ENCODE assay signal across 8 cellular contexts in the genomic region with DNA sequence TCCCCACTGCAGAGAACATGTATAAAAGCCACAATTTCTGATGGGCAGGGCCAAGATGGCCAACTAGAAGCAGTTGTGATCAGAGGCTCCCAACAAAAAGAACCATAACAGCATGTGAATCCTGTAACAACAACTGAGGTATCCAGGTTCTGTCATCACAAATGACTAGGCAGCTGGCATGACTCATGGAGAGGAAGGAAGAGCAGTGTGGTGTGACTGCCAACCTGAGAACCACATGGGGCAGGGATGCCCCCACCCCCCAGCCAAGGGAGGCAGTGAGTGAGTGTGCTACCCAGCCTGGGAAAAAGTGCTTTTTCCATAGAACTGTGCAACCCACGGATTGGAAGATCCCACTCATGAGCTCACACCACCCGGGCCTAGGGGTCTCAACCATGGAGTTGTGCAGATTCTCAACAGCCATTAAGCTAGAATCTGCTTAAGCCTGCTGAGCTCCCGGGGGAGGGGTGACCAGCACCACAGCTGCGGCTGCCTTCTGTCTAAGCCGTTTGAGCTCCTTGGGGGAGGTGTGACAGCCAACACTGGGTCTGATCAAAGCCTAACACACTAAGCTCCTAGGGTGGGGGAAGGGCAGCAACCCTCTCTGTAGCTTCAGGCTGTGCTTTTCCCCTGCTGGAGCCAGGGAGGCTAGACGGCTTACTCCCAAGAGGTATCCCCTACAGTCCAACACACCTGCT.
DNase-seq lines count a peak whose midpoint lies in the region; ATAC-seq lines count a peak whose summit lies in the region.

No MANE protein-coding gene starts in this region.

- H3K9me3 Mint-ChIP-seq in central memory CD8-positive, alpha-beta T cell, result no peaks in the 10 kb centered on the region

- no peak overlapping the region for H3K4me3 Mint-ChIP-seq in central memory CD8-positive, alpha-beta T cell

- intact Hi-C loops in posterior vena cava (cut with DNase I), result no loop called here

- peak; percentile 12 for DNase-seq in RKO (ENCODE audit: low spot score)
- peak; percentile 14 for DNase-seq in central memory CD8-positive, alpha-beta T cell (ENCODE audit: low spot score in 2 of 2)
- peak; percentile 27 to 39 for DNase-seq in stimulated activated CD8-positive, alpha-beta memory T cell treated with anti-CD3 and anti-CD28 coated beads, Interleukin-15, amount 100 ng/mL, for 48 hours (ENCODE audit: low read depth in 2 of 2)
- no peak for DNase-seq in posterior vena cava (ENCODE audit: low spot score)
- DNase-seq in cerebellar nuclear complex (lab: John Stamatoyannopoulos, UW), result no peak
- no peak for DNase-seq in DMS153 treated with DMSO at 0.1 percent for 48 hours (lab: John Stamatoyannopoulos, UW; ENCODE audit: unreplicated experiment)

- H3K27me3 Mint-ChIP-seq in central memory CD8-positive, alpha-beta T cell, result no peaks in the 10 kb centered on the region

- H3K27ac Mint-ChIP-seq in central memory CD8-positive, alpha-beta T cell (ENCODE audit: low read depth), result no peak overlapping the region

- H3K36me3 Mint-ChIP-seq in central memory CD8-positive, alpha-beta T cell (ENCODE audit: insufficient read depth), result peaks cover 2% of the 10 kb centered on the region

- H3K4me1 Mint-ChIP-seq in central memory CD8-positive, alpha-beta T cell, result peaks cover 9% of the 10 kb centered on the region

- ATAC-seq in HG03097 (IDR thresholded peaks at IDR 0.05; ENCODE audit: low FRiP score, unreplicated experiment) (peak; percentile 81), GM18867 (IDR thresholded peaks at IDR 0.05; ENCODE audit: unreplicated experiment) (no peak)
- ATAC-seq in central memory CD8-positive, alpha-beta T cell (replicated peaks; ENCODE audit: extremely low read depth, poor library complexity, severe bottlenecking), result peak; percentile 79

Comparison
In these comparisons a context has a peak if more than half of its experiments do, and no peak if none do; other contexts are left out.
1. DNase-seq: peak in RKO (single experiment), central memory CD8-positive, alpha-beta T cell (2 of 2) and stimulated activated CD8-positive, alpha-beta memory T cell treated with anti-CD3 and anti-CD28 coated beads, Interleukin-15, amount 100 ng/mL, for 48 hours (2 of 2); none in posterior vena cava (single experiment), cerebellar nuclear complex (0 of 2) and DMS153 treated with DMSO at 0.1 percent for 48 hours (single experiment).